Comparison of ENCODE assay signal across 1 cellular context in the genomic region with DNA sequence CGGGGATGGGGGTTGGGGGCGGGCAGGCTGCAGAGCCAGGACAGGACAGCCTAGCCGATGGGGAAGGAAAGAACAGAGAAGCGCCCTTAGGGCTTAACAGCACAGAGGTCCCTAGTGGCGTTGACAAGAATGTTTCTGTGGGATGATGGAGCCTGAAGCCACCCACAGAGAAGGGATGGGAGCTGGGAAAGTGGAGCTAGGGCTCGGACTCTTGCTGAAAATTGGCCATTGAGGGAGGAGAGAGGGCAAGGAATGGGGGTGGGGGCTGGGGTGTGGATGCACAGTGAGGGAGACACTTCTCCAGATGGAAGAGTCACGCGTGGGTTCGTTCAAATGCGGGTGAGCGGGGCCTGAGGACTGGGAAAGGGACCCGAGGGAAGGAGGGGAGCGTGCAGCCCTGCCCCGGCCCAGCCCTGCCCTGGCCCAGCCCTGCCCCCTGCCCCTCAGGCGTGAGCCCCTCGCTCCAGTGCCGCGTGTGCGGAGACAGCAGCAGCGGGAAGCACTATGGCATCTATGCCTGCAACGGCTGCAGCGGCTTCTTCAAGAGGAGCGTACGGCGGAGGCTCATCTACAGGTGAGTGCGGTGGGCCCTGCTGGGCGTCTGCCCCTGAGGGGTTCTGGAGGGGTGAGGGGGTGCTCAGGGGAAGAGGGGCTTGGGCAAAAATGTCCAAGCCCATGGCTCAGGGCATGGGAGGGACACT.
TF ChIP-seq lines count a peak whose summit lies in the region.

No MANE protein-coding gene starts in this region.

TF ChIP-seq in GM23338, 12 proteins besides CTCF, POLR2A, EP300 and RAD21:
- TF ChIP-seq, protein P1, sequence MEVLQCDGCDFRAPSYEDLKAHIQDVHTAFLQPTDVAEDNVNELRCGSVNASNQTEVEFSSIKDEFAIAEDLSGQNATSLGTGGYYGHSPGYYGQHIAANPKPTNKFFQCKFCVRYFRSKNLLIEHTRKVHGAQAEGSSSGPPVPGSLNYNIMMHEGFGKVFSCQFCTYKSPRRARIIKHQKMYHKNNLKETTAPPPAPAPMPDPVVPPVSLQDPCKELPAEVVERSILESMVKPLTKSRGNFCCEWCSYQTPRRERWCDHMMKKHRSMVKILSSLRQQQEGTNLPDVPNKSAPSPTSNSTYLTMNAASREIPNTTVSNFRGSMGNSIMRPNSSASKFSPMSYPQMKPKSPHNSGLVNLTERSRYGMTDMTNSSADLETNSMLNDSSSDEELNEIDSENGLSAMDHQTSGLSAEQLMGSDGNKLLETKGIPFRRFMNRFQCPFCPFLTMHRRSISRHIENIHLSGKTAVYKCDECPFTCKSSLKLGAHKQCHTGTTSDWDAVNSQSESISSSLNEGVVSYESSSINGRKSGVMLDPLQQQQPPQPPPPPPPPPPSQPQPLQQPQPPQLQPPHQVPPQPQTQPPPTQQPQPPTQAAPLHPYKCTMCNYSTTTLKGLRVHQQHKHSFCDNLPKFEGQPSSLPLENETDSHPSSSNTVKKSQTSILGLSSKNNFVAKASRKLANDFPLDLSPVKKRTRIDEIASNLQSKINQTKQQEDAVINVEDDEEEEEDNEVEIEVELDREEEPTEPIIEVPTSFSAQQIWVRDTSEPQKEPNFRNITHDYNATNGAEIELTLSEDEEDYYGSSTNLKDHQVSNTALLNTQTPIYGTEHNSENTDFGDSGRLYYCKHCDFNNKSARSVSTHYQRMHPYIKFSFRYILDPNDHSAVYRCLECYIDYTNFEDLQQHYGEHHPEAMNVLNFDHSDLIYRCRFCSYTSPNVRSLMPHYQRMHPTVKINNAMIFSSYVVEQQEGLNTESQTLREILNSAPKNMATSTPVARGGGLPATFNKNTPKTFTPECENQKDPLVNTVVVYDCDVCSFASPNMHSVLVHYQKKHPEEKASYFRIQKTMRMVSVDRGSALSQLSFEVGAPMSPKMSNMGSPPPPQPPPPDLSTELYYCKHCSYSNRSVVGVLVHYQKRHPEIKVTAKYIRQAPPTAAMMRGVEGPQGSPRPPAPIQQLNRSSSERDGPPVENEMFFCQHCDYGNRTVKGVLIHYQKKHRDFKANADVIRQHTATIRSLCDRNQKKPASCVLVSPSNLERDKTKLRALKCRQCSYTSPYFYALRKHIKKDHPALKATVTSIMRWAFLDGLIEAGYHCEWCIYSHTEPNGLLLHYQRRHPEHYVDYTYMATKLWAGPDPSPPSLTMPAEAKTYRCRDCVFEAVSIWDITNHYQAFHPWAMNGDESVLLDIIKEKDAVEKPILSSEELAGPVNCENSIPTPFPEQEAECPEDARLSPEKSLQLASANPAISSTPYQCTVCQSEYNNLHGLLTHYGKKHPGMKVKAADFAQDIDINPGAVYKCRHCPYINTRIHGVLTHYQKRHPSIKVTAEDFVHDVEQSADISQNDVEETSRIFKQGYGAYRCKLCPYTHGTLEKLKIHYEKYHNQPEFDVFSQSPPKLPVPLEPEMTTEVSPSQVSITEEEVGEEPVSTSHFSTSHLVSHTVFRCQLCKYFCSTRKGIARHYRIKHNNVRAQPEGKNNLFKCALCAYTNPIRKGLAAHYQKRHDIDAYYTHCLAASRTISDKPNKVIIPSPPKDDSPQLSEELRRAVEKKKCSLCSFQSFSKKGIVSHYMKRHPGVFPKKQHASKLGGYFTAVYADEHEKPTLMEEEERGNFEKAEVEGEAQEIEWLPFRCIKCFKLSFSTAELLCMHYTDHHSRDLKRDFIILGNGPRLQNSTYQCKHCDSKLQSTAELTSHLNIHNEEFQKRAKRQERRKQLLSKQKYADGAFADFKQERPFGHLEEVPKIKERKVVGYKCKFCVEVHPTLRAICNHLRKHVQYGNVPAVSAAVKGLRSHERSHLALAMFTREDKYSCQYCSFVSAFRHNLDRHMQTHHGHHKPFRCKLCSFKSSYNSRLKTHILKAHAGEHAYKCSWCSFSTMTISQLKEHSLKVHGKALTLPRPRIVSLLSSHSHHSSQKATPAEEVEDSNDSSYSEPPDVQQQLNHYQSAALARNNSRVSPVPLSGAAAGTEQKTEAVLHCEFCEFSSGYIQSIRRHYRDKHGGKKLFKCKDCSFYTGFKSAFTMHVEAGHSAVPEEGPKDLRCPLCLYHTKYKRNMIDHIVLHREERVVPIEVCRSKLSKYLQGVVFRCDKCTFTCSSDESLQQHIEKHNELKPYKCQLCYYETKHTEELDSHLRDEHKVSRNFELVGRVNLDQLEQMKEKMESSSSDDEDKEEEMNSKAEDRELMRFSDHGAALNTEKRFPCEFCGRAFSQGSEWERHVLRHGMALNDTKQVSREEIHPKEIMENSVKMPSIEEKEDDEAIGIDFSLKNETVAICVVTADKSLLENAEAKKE (CRISPR knock-in tag; IDR thresholded peaks at IDR 0.05), result no peak
- TF ChIP-seq, protein P2, sequence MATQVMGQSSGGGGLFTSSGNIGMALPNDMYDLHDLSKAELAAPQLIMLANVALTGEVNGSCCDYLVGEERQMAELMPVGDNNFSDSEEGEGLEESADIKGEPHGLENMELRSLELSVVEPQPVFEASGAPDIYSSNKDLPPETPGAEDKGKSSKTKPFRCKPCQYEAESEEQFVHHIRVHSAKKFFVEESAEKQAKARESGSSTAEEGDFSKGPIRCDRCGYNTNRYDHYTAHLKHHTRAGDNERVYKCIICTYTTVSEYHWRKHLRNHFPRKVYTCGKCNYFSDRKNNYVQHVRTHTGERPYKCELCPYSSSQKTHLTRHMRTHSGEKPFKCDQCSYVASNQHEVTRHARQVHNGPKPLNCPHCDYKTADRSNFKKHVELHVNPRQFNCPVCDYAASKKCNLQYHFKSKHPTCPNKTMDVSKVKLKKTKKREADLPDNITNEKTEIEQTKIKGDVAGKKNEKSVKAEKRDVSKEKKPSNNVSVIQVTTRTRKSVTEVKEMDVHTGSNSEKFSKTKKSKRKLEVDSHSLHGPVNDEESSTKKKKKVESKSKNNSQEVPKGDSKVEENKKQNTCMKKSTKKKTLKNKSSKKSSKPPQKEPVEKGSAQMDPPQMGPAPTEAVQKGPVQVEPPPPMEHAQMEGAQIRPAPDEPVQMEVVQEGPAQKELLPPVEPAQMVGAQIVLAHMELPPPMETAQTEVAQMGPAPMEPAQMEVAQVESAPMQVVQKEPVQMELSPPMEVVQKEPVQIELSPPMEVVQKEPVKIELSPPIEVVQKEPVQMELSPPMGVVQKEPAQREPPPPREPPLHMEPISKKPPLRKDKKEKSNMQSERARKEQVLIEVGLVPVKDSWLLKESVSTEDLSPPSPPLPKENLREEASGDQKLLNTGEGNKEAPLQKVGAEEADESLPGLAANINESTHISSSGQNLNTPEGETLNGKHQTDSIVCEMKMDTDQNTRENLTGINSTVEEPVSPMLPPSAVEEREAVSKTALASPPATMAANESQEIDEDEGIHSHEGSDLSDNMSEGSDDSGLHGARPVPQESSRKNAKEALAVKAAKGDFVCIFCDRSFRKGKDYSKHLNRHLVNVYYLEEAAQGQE (IDR thresholded peaks at IDR 0.05; ENCODE audit: unreplicated experiment), result no peak
- TF ChIP-seq NANOG (IDR thresholded peaks at IDR 0.05; ENCODE audit: borderline replicate concordance) (no peak), ZNF331 (CRISPR knock-in tag; IDR thresholded peaks at IDR 0.05; ENCODE audit: low read depth) (no peak), EZH2 (IDR thresholded peaks at IDR 0.05; ENCODE audit: low read depth, unreplicated experiment) (no peak), POLR2AphosphoS5 (IDR thresholded peaks at IDR 0.05; ENCODE audit: low read depth) (no peak), EZH2phosphoT487 (IDR thresholded peaks at IDR 0.05; ENCODE audit: unreplicated experiment) (no peak), STAT1 (IDR thresholded peaks at IDR 0.05; ENCODE audit: unreplicated experiment) (no peak), CREB1 (CRISPR knock-in tag; IDR thresholded peaks at IDR 0.05; ENCODE audit: low read depth) (no peak)
TF ChIP-seq in GM23338: peak in this region for 0.
